ENCODE assay signal across 8 cellular contexts in the genomic region with DNA sequence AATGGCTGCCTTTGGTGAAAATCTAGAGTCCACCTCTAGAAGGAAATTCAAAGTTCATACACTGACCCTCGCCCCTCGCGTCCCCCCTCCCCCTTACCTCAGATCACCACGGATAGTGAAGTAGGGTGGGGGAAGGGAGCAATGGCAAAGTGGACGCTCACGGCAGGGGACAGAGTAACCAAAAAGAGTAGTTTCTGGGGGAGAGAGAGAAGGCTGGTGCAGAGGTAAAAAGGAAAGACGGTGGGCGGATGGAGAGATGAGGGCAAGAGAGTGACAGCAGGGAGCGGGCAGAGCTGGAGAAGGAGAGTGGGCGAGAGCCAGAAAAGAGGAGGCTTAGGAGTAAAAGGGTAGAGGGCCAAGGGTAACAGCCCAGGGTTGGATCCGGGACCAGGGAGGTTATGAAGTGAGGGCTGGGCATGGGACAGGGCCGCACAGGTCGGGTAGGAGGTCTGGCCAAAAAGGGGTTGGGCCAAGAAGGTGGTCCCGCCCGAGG. TPM values are rescaled to one million over a fixed set of nuclear protein-coding genes. Genes with fewer than 3 reads are reported as not detected.
A peak's percentile ranks its signal among the peaks of the same experiment; 100 is the strongest.
DNase-seq lines count a peak whose midpoint lies in the region; ATAC-seq, FAIRE-seq and TF ChIP-seq lines count a peak whose summit lies in the region.

No MANE protein-coding gene starts in this region.

- H3K9me3 ChIP-seq in SJSA1 (replicated peaks): no peaks in the 10 kb centered on the region
- H3K9me3 ChIP-seq in pancreas: no peaks in the 10 kb centered on the region

- intact Hi-C loops in pancreas (cut with DNase I): no loop called here

- H3K4me3 ChIP-seq in AG09309 (ENCODE audit: control insufficient read depth, low read depth, low read length) (peak overlapping the region; percentile 69), SJSA1 (peak overlapping the region; percentile 60), fibroblast of villous mesenchyme (ENCODE audit: low read depth, low read length) (peak overlapping the region; percentile 92), pancreas (peak overlapping the region; percentile 51 to 74 (median 71))

- H3K4me1 ChIP-seq in SJSA1 (replicated peaks) (peaks cover 11% of the 10 kb centered on the region), pancreas (peaks cover 8 to 23% (median 12%) of the 10 kb centered on the region in 3 donors)

- WGBS in pancreas, 2 donors: 0% methylated on average over 15 of the region's 15 CpGs

- ATAC-seq in GM21717 (IDR thresholded peaks at IDR 0.05; ENCODE audit: unreplicated experiment) (peak; percentile 23), pancreas (peak; percentile 16 to 35 (median 21))

- FAIRE-seq in pancreas (lab: Jason Lieb, UNC): no peak

- H3K27ac ChIP-seq in SJSA1: no peak overlapping the region; the same call in 1 of the 2 replicates
- peak overlapping the region; percentile 68 to 92 (median 79) for H3K27ac ChIP-seq in pancreas

- TF ChIP-seq CTCF in AG09309 (IDR thresholded peaks at IDR 0.05; ENCODE audit: control insufficient read depth, insufficient read depth, low read depth, low read length, missing control alignments) (no peak), fibroblast of villous mesenchyme (IDR thresholded peaks at IDR 0.05; ENCODE audit: insufficient read depth, low read depth, low read length) (no peak), pancreas (IDR thresholded peaks at IDR 0.05) (no peak)

- 0 out of 2 replicates have a peak, but pooled peaks cover 2% of the 10 kb centered on the region for H3K36me3 ChIP-seq in SJSA1
- no peaks in the 10 kb centered on the region for H3K36me3 ChIP-seq in pancreas

- H3K27me3 ChIP-seq in SJSA1 (replicated peaks): no peaks in the 10 kb centered on the region
- no peaks in the 10 kb centered on the region for H3K27me3 ChIP-seq in pancreas

- DNase-seq in AG09309 (ENCODE audit: low read depth) (no peak), SJSA1 (ENCODE audit: low read depth in 1 of 2, low spot score in 2 of 2) (no peak), fibroblast of villous mesenchyme (ENCODE audit: low read depth) (no peak), pancreas (peak in 2 of 6 donors; percentile 12 to 29), retina (no peak), NCI-H524 treated with DMSO at 0.1 percent for 48 hours (lab: John Stamatoyannopoulos, UW) (no peak), NCI-H2171 treated with DMSO at 0.1 percent for 48 hours (lab: John Stamatoyannopoulos, UW) (no peak)

RNA-seq across cellular contexts. Expression of a gene that starts 0.4 kb away (rescaled TPM):
- total RNA-seq in SJSA1 (2014; rRNA removed; shearing (Covaris generic)): 14.2 and 16.5 TPM in 2 replicates
- total RNA-seq in fibroblast of villous mesenchyme (10.6 and 16.0 TPM in 2 replicates), pancreas (10 to 100 TPM; 11.3 to 36.1 (median 19.4) TPM)
- 1 to 10 TPM; 5.6 to 6.5 TPM for polyA plus RNA-seq in pancreas

RNA-seq across cellular contexts. Expression of a gene that starts 0.9 kb away (rescaled TPM):
- total RNA-seq in SJSA1 (2014; rRNA removed; shearing (Covaris generic)): 21.7 and 41.6 TPM in 2 replicates
- 10.0 and 11.2 TPM in 2 replicates for total RNA-seq in fibroblast of villous mesenchyme
- total RNA-seq in pancreas: 1 to 10 TPM; 1.6 to 4.3 (median 2.7) TPM
- 1 to 10 TPM; 3.8 to 4.6 TPM for polyA plus RNA-seq in pancreas
